21 cellular contexts compared by ENCODE assay signal in the genomic region with DNA sequence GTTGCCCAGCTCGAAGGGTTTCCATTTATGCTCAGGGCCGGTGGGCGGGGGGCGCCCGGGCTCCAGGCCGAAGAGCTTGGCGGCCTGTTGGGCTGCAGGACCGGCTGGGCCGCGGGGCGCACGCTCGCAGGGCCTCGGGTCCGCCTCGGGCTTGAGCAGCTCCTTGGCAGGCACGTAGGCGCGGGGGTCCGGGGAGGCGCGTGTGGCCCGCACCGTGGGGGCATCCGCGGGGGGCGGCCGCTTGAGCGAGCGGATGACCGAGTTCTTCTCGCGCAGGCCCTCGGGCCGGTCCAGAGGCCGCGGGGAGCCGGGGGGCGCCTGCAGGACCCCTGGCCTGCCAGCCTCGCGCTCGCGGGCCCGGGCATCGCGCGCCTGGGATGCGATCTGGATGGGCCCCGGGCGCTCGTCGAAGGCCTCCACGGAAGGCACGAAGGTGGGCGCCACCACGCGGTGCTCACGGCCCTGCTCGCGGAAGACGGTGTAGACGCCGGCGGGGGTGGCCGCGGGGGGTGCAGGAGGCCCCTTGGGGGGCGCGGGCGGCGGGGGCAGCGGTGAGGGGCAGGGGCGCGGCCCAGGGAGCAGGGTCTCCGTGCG. TPM values are rescaled to one million over a fixed set of nuclear protein-coding genes. Genes with fewer than 3 reads are reported as not detected.
A peak's percentile ranks its signal among the peaks of the same experiment; 100 is the strongest.
DNase-seq lines count a peak whose midpoint lies in the region; ATAC-seq, FAIRE-seq and TF ChIP-seq lines count a peak whose summit lies in the region.
"Had no signal": no experiment of that assay in that cellular context is flagged by ENCODE, and none has a peak within 500 bp of the region (broad histone marks: within the 10 kb centered on the region; RNA-seq: fewer than 3 reads in every experiment).

No MANE protein-coding gene starts in this region.

- no peak overlapping the region for H3K4me3 Mint-ChIP-seq in WTC11
- no peak overlapping the region for H3K4me3 Mint-ChIP-seq in stimulated activated memory B cell treated with anti-CD40 and anti-IgM and Interleukin-4, amounts not matched to agents 10 μg/mL and 1 μg/mL and 100 μg/mL, for 72 hours
- H3K4me3 Mint-ChIP-seq: B cell, CD14-positive monocyte had no signal

- POLR2A ChIA-PET in WTC11 (lab: Charles Lee) = interaction anchor here (0.6 kb wide), 1 partner anchor 36 kb away, joined by 3 read pairs; no protein-coding TSS in a partner anchor

- peaks cover 3% of the 10 kb centered on the region; the same call in 1 of the 2 replicates for H3K36me3 Mint-ChIP-seq in WTC11
- H3K36me3 Mint-ChIP-seq in stimulated activated memory B cell treated with anti-CD40 and anti-IgM and Interleukin-4, amounts not matched to agents 10 μg/mL and 1 μg/mL and 100 μg/mL, for 72 hours = peaks cover 42% of the 10 kb centered on the region

- peak; percentile 38 for ATAC-seq in WTC11
- ATAC-seq in stimulated activated memory B cell treated with anti-CD40 and anti-IgM and Interleukin-4, amounts not matched to agents 10 μg/mL and 1 μg/mL and 100 μg/mL, for 72 hours = peak; percentile 68
- no peak for ATAC-seq in GM18502 (IDR thresholded peaks at IDR 0.05; ENCODE audit: poor library complexity, unreplicated experiment)
- ATAC-seq: A549 had no signal

- H3K9me3 Mint-ChIP-seq in WTC11 = no peaks in the 10 kb centered on the region
- no peaks in the 10 kb centered on the region for H3K9me3 Mint-ChIP-seq in stimulated activated memory B cell treated with anti-CD40 and anti-IgM and Interleukin-4, amounts not matched to agents 10 μg/mL and 1 μg/mL and 100 μg/mL, for 72 hours

- FAIRE-seq in GM12892 (lab: Jason Lieb, UNC) = no peak
- FAIRE-seq: A549, D721Med, RCC 7860 had no signal

- no peak overlapping the region for H3K27ac Mint-ChIP-seq in WTC11
- H3K27ac Mint-ChIP-seq in stimulated activated memory B cell treated with anti-CD40 and anti-IgM and Interleukin-4, amounts not matched to agents 10 μg/mL and 1 μg/mL and 100 μg/mL, for 72 hours = no peak overlapping the region
- H3K27ac Mint-ChIP-seq: B cell, CD14-positive monocyte had no signal

- no peak for TF ChIP-seq POLR2A in GM12892 (IDR thresholded peaks at IDR 0.05; ENCODE audit: low read depth, low read length)

- DNase-seq in GM12892 (ENCODE audit: insufficient read length) = peak; percentile 9
- DNase-seq in WTC11 (ENCODE audit: low spot score) = peak; percentile 49
- peak; percentile 51 for DNase-seq in iPS-NIHi11 (ENCODE audit: low spot score)
- DNase-seq in germinal center (ENCODE audit: low spot score) = no peak
- DNase-seq in NCI-H2081 (lab: John Stamatoyannopoulos, UW) = no peak
- DNase-seq: DMS53, GF-D8, NCI-H1092 treated with DMSO at 0.1 percent for 48 hours, NCI-H146, NCI-H2029 treated with DMSO at 0.1 percent for 48 hours, NCI-H2171 treated with DMSO at 0.1 percent for 48 hours, NCI-H526, OCI-M1, SJCRH30 had no signal

- no peaks in the 10 kb centered on the region for H3K27me3 Mint-ChIP-seq in WTC11 (ENCODE audit: low read depth)
- H3K27me3 Mint-ChIP-seq in stimulated activated memory B cell treated with anti-CD40 and anti-IgM and Interleukin-4, amounts not matched to agents 10 μg/mL and 1 μg/mL and 100 μg/mL, for 72 hours = no peaks in the 10 kb centered on the region
- H3K27me3 Mint-ChIP-seq: B cell had no signal

- H3K4me1 Mint-ChIP-seq in WTC11 = peaks cover 7% of the 10 kb centered on the region
- H3K4me1 Mint-ChIP-seq in stimulated activated memory B cell treated with anti-CD40 and anti-IgM and Interleukin-4, amounts not matched to agents 10 μg/mL and 1 μg/mL and 100 μg/mL, for 72 hours = peaks cover 20% of the 10 kb centered on the region

- CTCF ChIA-PET in WTC11 (lab: Charles Lee) = interaction anchor here (1.0 to 1.1 kb wide), 4 partner anchors 13 to 148 kb away, joined by 3 to 6 read pairs (median 4); no protein-coding TSS in a partner anchor

- TF ChIP-seq CTCF in WTC11 (IDR thresholded peaks at IDR 0.05) = no peak

TF ChIP-seq in WTC11, 78 proteins besides CTCF, POLR2A, EP300 and RAD21:
- TF ChIP-seq, protein P1, sequence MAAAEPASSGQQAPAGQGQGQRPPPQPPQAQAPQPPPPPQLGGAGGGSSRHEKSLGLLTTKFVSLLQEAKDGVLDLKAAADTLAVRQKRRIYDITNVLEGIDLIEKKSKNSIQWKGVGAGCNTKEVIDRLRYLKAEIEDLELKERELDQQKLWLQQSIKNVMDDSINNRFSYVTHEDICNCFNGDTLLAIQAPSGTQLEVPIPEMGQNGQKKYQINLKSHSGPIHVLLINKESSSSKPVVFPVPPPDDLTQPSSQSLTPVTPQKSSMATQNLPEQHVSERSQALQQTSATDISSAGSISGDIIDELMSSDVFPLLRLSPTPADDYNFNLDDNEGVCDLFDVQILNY (CRISPR knock-in tag; IDR thresholded peaks at IDR 0.05) = 0 out of 2 replicates have a peak, but pooled peaks have one; percentile 17
- TF ChIP-seq, protein P2, sequence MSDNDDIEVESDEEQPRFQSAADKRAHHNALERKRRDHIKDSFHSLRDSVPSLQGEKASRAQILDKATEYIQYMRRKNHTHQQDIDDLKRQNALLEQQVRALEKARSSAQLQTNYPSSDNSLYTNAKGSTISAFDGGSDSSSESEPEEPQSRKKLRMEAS (CRISPR knock-in tag; IDR thresholded peaks at IDR 0.05) = no peak

RNA-seq across cellular contexts. Expression of a gene that starts 35.3 kb away (rescaled TPM):
- polyA plus RNA-seq in GM12892 (2012; ENCODE audit: missing spikeins) = 8.6 TPM
- total RNA-seq in WTC11 (2021) = 29.1 to 55.0 TPM (median 34.2 TPM) in 3 replicates

Comparison
In these comparisons a context has a peak if more than half of its experiments do, and no peak if none do; other contexts are left out.
1. DNase-seq: peak in GM12892 (single experiment), WTC11 (single experiment) and iPS-NIHi11 (single experiment); none in germinal center (single experiment) and NCI-H2081 (0 of 2).